In genomic region chr3:143119974-143120715, GRCh38 we compare ENCODE assay signal across 8 cellular contexts. TPM values are rescaled to one million over a fixed set of nuclear protein-coding genes. Genes with fewer than 3 reads are reported as not detected.
DNase-seq lines count a peak whose midpoint lies in the region; ATAC-seq, FAIRE-seq and TF ChIP-seq lines count a peak whose summit lies in the region.

No MANE protein-coding gene starts in this region.

- peaks cover 6% of the 10 kb centered on the region for H3F3A ChIP-seq in neural progenitor cell (ENCODE audit: low read depth)

- peaks cover 16% of the 10 kb centered on the region for H3K27me3 Mint-ChIP-seq in neural progenitor cell (ENCODE audit: insufficient read depth, low read depth)

- H3K36me3 Mint-ChIP-seq in neural progenitor cell: peaks cover 7% of the 10 kb centered on the region

- peak overlapping the region; percentile 97 for H3K4me2 ChIP-seq in neural progenitor cell

- peak; percentile 41 for TF ChIP-seq CTCF in neural progenitor cell (IDR thresholded peaks at IDR 0.05)

- peak; percentile 8 for ATAC-seq in GM21786 (IDR thresholded peaks at IDR 0.05; ENCODE audit: unreplicated experiment)

- H3K36me3 ChIP-seq in MG63 (no peaks in the 10 kb centered on the region), neural progenitor cell (no peaks in the 10 kb centered on the region)

- H3K27ac Mint-ChIP-seq in neural progenitor cell: no peak overlapping the region

- H3K4me1 Mint-ChIP-seq in neural progenitor cell: peaks cover 25% of the 10 kb centered on the region

- DNase-seq in ELF-1 (ENCODE audit: low read depth, low spot score) (peak; percentile 36), MG63 (peak; percentile 15), activated T-cell treated with anti-CD3 and anti-CD28 coated beads for 4 hours (peak; percentile 12), fibroblast of peridontal ligament (ENCODE audit: extremely low read depth) (peak; percentile 16), neural progenitor cell (ENCODE audit: low spot score) (peak; percentile 76), urothelium cell line (ENCODE audit: low spot score) (peak; percentile 38), H4 (ENCODE audit: low spot score) (no peak)

- no peaks in the 10 kb centered on the region for H3K9me3 Mint-ChIP-seq in neural progenitor cell

- H3K4me3 ChIP-seq in MG63 (peak overlapping the region; percentile 65), neural progenitor cell (peak overlapping the region; percentile 78)

- FAIRE-seq in urothelium cell line (lab: Jason Lieb, UNC): no peak

- H3K9me3 ChIP-seq in MG63 (no peaks in the 10 kb centered on the region), neural progenitor cell (ENCODE audit: low read depth) (no peaks in the 10 kb centered on the region)

- peaks cover 3% of the 10 kb centered on the region for H4K20me1 ChIP-seq in neural progenitor cell (ENCODE audit: low read depth)

- peak overlapping the region; percentile 98 for H2AFZ ChIP-seq in neural progenitor cell (replicated peaks)

- peaks cover 9% of the 10 kb centered on the region for H3K4me1 ChIP-seq in neural progenitor cell

- no peaks in the 10 kb centered on the region for H3K79me2 ChIP-seq in neural progenitor cell (ENCODE audit: low read depth)

- no peak overlapping the region for H3K27ac ChIP-seq in neural progenitor cell

- peak overlapping the region; percentile 89 for H3K4me3 Mint-ChIP-seq in neural progenitor cell

- peaks cover 66% of the 10 kb centered on the region for H3K27me3 ChIP-seq in MG63
- H3K27me3 ChIP-seq in neural progenitor cell: peaks cover 36% of the 10 kb centered on the region

- no peak overlapping the region for H3K9ac ChIP-seq in neural progenitor cell

RNA-seq across cellular contexts. Expression of gene CHST2, which starts 0.6 kb away (rescaled TPM):
- 0.20 and 0.36 TPM in 2 replicates for total RNA-seq in MG63 (2014; rRNA removed; shearing (Covaris generic); ENCODE audit: low replicate concordance)
- total RNA-seq in neural progenitor cell (ENCODE audit: low replicate concordance): 5.9 and 10.3 TPM in 2 replicates
- total RNA-seq in H4 (2014; rRNA removed; shearing (Covaris generic)): 0.88 and 0.89 TPM in 2 replicates
